In genomic region chr22:23054531-23055257, GRCh38 we compare ENCODE assay signal across 11 cellular contexts. TPM values are rescaled to one million over a fixed set of nuclear protein-coding genes. Genes with fewer than 3 reads are reported as not detected.
DNase-seq lines count a peak whose midpoint lies in the region; ATAC-seq and TF ChIP-seq lines count a peak whose summit lies in the region.
"Had no signal": no experiment of that assay in that cellular context is flagged by ENCODE, and none has a peak within 500 bp of the region (broad histone marks: within the 10 kb centered on the region; RNA-seq: fewer than 3 reads in every experiment).

No MANE protein-coding gene starts in this region.

- TF ChIP-seq CTCF in mucosa of descending colon (IDR thresholded peaks at IDR 0.05) (no peak), HFFc6 (IDR thresholded peaks at IDR 0.05) (no peak), RWPE1 (conservative IDR thresholded peaks at IDR 0.05; ENCODE audit: low read depth) (no peak)

- H3K4me3 ChIP-seq in mucosa of descending colon, result no peak overlapping the region
- H3K4me3 ChIP-seq: coronary artery had no signal

- no peaks in the 10 kb centered on the region for H3K36me3 ChIP-seq in mucosa of descending colon (ENCODE audit: low read depth)

- no peaks in the 10 kb centered on the region for H3K4me1 Mint-ChIP-seq in HFFc6 (ENCODE audit: low read depth)
- H3K4me1 Mint-ChIP-seq: nephron had no signal

- DNase-seq in NCI-H446 treated with DMSO at 0.1 percent for 48 hours (lab: John Stamatoyannopoulos, UW) (peak; percentile 20), mucosa of descending colon (peak in 1 of 3 donors; percentile 27), HFFc6 (no peak), RWPE1 (ENCODE audit: low spot score) (no peak), NCI-H1436 treated with DMSO at 0.1 percent for 48 hours (lab: John Stamatoyannopoulos, UW) (no peak)
- DNase-seq: hippocampal formation, Right ventricle myocardium superior had no signal

- H3K9me3 Mint-ChIP-seq in HFFc6, result peaks cover 12% of the 10 kb centered on the region; the same call in 1 of the 2 replicates

- peaks cover 9% of the 10 kb centered on the region for H3K27me3 Mint-ChIP-seq in HFFc6 (ENCODE audit: insufficient read depth)

- CTCF ChIA-PET in RWPE1 (lab: Yijun Ruan, JAX), result no interaction called here

- TF ChIP-seq POLR2A in GM18505 (IDR thresholded peaks at IDR 0.05; ENCODE audit: borderline replicate concordance, extremely low read depth, insufficient read depth, insufficient read length), result no peak

- no peak overlapping the region for H3K27ac ChIP-seq in RWPE1
- H3K27ac ChIP-seq: coronary artery had no signal

- intact Hi-C loops in mucosa of descending colon (cut with DNase I, micrococcal nuclease), result no loop called here

- no peaks in the 10 kb centered on the region for H3K36me3 Mint-ChIP-seq in HFFc6 (ENCODE audit: low read depth)

- POLR2A ChIA-PET in RWPE1 (lab: Yijun Ruan, JAX; ENCODE audit: low non-redundant PET), result no interaction called here

- H3K9me3 ChIP-seq in mucosa of descending colon, result no peaks in the 10 kb centered on the region

- H3K4me3 Mint-ChIP-seq in HFFc6, result no peak overlapping the region
- H3K4me3 Mint-ChIP-seq: nephron had no signal

- no peak overlapping the region for H3K27ac Mint-ChIP-seq in HFFc6
- H3K27ac Mint-ChIP-seq: nephron had no signal

- ATAC-seq in GM18505 (IDR thresholded peaks at IDR 0.05; ENCODE audit: unreplicated experiment) (peak; percentile 62), GM19467 (IDR thresholded peaks at IDR 0.05; ENCODE audit: unreplicated experiment) (peak; percentile 82), mucosa of descending colon (peak; percentile 75)

- H3K4me1 ChIP-seq in mucosa of descending colon (ENCODE audit: low read depth), result no peaks in the 10 kb centered on the region

RNA-seq across cellular contexts. Expression of gene GNAZ, which starts 15.6 kb away (rescaled TPM):
- 10 to 100 TPM in 1 of 3 donors, 1 to 10 TPM in 1, under 1 TPM in 1; 0.96 to 25.1 (median 1.7) TPM for total RNA-seq in mucosa of descending colon
- total RNA-seq in HFFc6 (2021; fragmentation: NEBNext Ultra II Directional; extraction: Animal tissue kit (Norgen Biotek cat#: 25700)), result 10 to 100 TPM; 19.0 to 22.5 (median 20.1) TPM
